ENCODE assay signal across 9 cellular contexts in the genomic region with DNA sequence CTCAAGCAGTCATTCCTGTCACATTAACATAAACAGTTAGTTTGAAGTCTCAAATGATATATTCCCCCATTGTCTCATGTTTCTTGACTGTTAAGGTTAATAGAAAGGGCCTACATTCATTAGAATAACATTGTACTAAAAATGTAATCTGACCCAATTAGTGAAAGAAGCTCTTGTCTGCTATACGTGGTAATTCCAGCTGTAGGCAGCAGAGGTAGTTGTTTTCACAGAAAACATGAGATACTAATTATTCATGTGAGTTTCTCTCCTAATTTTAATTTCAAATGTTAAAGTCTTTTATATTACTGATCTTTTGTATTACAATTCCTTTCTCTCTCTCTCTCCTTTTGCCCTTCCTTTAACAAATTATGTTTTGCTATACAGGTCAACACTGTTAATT. TPM values are rescaled to one million over a fixed set of nuclear protein-coding genes. Genes with fewer than 3 reads are reported as not detected.
DNase-seq lines count a peak whose midpoint lies in the region; ATAC-seq and TF ChIP-seq lines count a peak whose summit lies in the region.
"Had no signal": no experiment of that assay in that cellular context is flagged by ENCODE, and none has a peak within 500 bp of the region (broad histone marks: within the 10 kb centered on the region; RNA-seq: fewer than 3 reads in every experiment).

No MANE protein-coding gene starts in this region.

- no peak overlapping the region for H3K4me2 ChIP-seq in Loucy (ENCODE audit: low read depth, low read length, poor library complexity, severe bottlenecking)

- no peak overlapping the region for H3K9ac ChIP-seq in Loucy (ENCODE audit: low read depth, low read length, poor library complexity, severe bottlenecking)

- H3K4me3 Mint-ChIP-seq in activated CD4-positive, alpha-beta memory T cell treated with anti-CD3 and anti-CD28 coated beads for 36 hours = no peak overlapping the region
- H3K4me3 Mint-ChIP-seq: T-cell had no signal

- no peaks in the 10 kb centered on the region for H3K36me3 ChIP-seq in Loucy (ENCODE audit: insufficient read depth, low read length)
- no peaks in the 10 kb centered on the region for H3K36me3 ChIP-seq in adrenal gland (replicated peaks in 1 of 2)

- DNase-seq in ELR (ENCODE audit: low read depth) = peak; percentile 61
- peak in 1 of 7 donors; percentile 32 for DNase-seq in adrenal gland
- peak; percentile 18 for DNase-seq in kidney tubule cell (ENCODE audit: low spot score)
- DNase-seq in activated CD4-positive, alpha-beta memory T cell treated with anti-CD3 and anti-CD28 coated beads for 36 hours = no peak
- DNase-seq in stimulated activated CD4-positive, alpha-beta T cell treated with anti-CD3 and anti-CD28 coated beads, Interleukin-4, amount 100 ng/mL, for 1 hour = no peak

- H3K79me2 ChIP-seq in Loucy (ENCODE audit: insufficient read depth, low read length) = no peaks in the 10 kb centered on the region

- no peaks in the 10 kb centered on the region for H3F3A ChIP-seq in Loucy (ENCODE audit: low read depth)

- no peaks in the 10 kb centered on the region for H4K20me1 ChIP-seq in Loucy (ENCODE audit: insufficient read depth, low read length, poor library complexity, severe bottlenecking)

- H3K27me3 ChIP-seq in Loucy (ENCODE audit: insufficient read depth, low read length, poor library complexity, severe bottlenecking) (no peaks in the 10 kb centered on the region), adrenal gland (no peaks in the 10 kb centered on the region)

- H3K27me3 Mint-ChIP-seq in activated CD4-positive, alpha-beta memory T cell treated with anti-CD3 and anti-CD28 coated beads for 36 hours = peaks cover 1% of the 10 kb centered on the region

- no peak overlapping the region for H3K27ac Mint-ChIP-seq in activated CD4-positive, alpha-beta memory T cell treated with anti-CD3 and anti-CD28 coated beads for 36 hours
- H3K27ac Mint-ChIP-seq: T-cell had no signal

- H3K4me1 Mint-ChIP-seq in activated CD4-positive, alpha-beta memory T cell treated with anti-CD3 and anti-CD28 coated beads for 36 hours (ENCODE audit: low read depth) = no peaks in the 10 kb centered on the region
- H3K4me1 Mint-ChIP-seq: T-cell had no signal

- H3K36me3 Mint-ChIP-seq in activated CD4-positive, alpha-beta memory T cell treated with anti-CD3 and anti-CD28 coated beads for 36 hours = no peaks in the 10 kb centered on the region
- H3K36me3 Mint-ChIP-seq: T-cell had no signal

- POLR2A ChIA-PET in activated CD4-positive, alpha-beta memory T cell treated with anti-CD3 and anti-CD28 coated beads for 36 hours (lab: Charles Lee) = no interaction called here

- H3K4me1 ChIP-seq in Loucy (ENCODE audit: insufficient read depth, low read length, poor library complexity, severe bottlenecking) (no peaks in the 10 kb centered on the region), adrenal gland (replicated peaks in 1 of 2) (no peaks in the 10 kb centered on the region)

- intact Hi-C loops in adrenal gland (cut with DNase I) = no loop called here
- intact Hi-C loops in activated CD4-positive, alpha-beta memory T cell treated with anti-CD3 and anti-CD28 coated beads for 36 hours (cut with micrococcal nuclease) = no loop called here

- no peaks in the 10 kb centered on the region for H3K9me2 ChIP-seq in Loucy (replicated peaks; ENCODE audit: low read depth, low read length)

- H3K27ac ChIP-seq in adrenal gland = no peak overlapping the region

- H3K4me3 ChIP-seq in Loucy (ENCODE audit: low read length, poor library complexity, severe bottlenecking) = no peak overlapping the region
- no peak overlapping the region for H3K4me3 ChIP-seq in adrenal gland

- H3K9me3 Mint-ChIP-seq in activated CD4-positive, alpha-beta memory T cell treated with anti-CD3 and anti-CD28 coated beads for 36 hours = no peaks in the 10 kb centered on the region
- H3K9me3 Mint-ChIP-seq: T-cell had no signal

- CTCF ChIA-PET in activated CD4-positive, alpha-beta memory T cell treated with anti-CD3 and anti-CD28 coated beads for 36 hours (lab: Charles Lee) = interaction anchor here (1.5 kb wide), 1 partner anchor 645 kb away, joined by 3 read pairs; no protein-coding TSS in a partner anchor

- TF ChIP-seq CTCF in Loucy (conservative IDR thresholded peaks at IDR 0.05; ENCODE audit: low read length) = peak; percentile 82
- TF ChIP-seq CTCF in adrenal gland (IDR thresholded peaks at IDR 0.05) = peak; percentile 18 to 74 (median 60)

- no peak for TF ChIP-seq POLR2A in adrenal gland (IDR thresholded peaks at IDR 0.05)

- H3K9me3 ChIP-seq in Loucy (ENCODE audit: insufficient read depth, low read depth, low read length) (no peaks in the 10 kb centered on the region), adrenal gland (replicated peaks in 1 of 3) (no peaks in the 10 kb centered on the region)

- H2AFZ ChIP-seq in Loucy (ENCODE audit: low read length) = no peak overlapping the region

- WGBS in adrenal gland, 4 donors = 3 to 8% (median 3%) methylated on average over 1 of the region's 1 CpG

- ATAC-seq in GM19328 (IDR thresholded peaks at IDR 0.05; ENCODE audit: unreplicated experiment) = no peak
- ATAC-seq in GM18873 (IDR thresholded peaks at IDR 0.05; ENCODE audit: low FRiP score, unreplicated experiment) = no peak
- ATAC-seq: T-cell had no signal

RNA-seq across cellular contexts. Expression of a gene that starts 26.0 kb away (rescaled TPM):
- total RNA-seq in adrenal gland = 10 to 100 TPM; 25.7 to 59.1 (median 34.3) TPM
- 10 to 100 TPM; 22.0 to 53.7 (median 26.7) TPM for polyA plus RNA-seq in adrenal gland
- total RNA-seq in activated CD4-positive, alpha-beta memory T cell treated with anti-CD3 and anti-CD28 coated beads for 36 hours = 10 to 100 TPM; 36.5 to 40.2 TPM

RNA-seq across cellular contexts. Expression of a gene that starts 40.0 kb away (rescaled TPM):
- 10 to 100 TPM; 19.1 to 40.2 (median 32.0) TPM for total RNA-seq in adrenal gland
- polyA plus RNA-seq in adrenal gland = 10 to 100 TPM in 1 of 3 donors, 1 to 10 TPM in 2; 5.6 to 21.8 (median 7.5) TPM
- total RNA-seq in activated CD4-positive, alpha-beta memory T cell treated with anti-CD3 and anti-CD28 coated beads for 36 hours = 10 to 100 TPM; 13.6 to 18.3 TPM

Comparison
In these comparisons a context has a peak if more than half of its experiments do, and no peak if none do; other contexts are left out.
1. DNase-seq: peak in ELR (single experiment) and kidney tubule cell (single experiment); none in activated CD4-positive, alpha-beta memory T cell treated with anti-CD3 and anti-CD28 coated beads for 36 hours (single experiment) and stimulated activated CD4-positive, alpha-beta T cell treated with anti-CD3 and anti-CD28 coated beads, Interleukin-4, amount 100 ng/mL, for 1 hour (single experiment).